In the genomic region with DNA sequence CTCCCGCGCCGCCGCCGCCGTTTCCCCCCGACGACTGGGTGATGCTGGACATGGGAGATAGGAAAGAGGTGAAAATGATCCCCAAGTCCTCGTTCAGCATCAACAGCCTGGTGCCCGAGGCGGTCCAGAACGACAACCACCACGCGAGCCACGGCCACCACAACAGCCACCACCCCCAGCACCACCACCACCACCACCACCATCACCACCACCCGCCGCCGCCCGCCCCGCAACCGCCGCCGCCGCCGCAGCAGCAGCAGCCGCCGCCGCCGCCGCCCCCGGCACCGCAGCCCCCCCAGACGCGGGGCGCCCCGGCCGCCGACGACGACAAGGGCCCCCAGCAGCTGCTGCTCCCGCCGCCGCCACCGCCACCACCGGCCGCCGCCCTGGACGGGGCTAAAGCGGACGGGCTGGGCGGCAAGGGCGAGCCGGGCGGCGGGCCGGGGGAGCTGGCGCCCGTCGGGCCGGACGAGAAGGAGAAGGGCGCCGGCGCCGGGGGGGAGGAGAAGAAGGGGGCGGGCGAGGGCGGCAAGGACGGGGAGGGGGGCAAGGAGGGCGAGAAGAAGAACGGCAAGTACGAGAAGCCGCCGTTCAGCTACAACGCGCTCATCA, we compare ENCODE assay signal across 1 cellular context.
TF ChIP-seq lines count a peak whose summit lies in the region.

No MANE protein-coding gene starts in this region.

TF ChIP-seq in IMR-90, 13 proteins besides CTCF, POLR2A, EP300 and RAD21 (continued from another document):
- TF ChIP-seq, protein P1, sequence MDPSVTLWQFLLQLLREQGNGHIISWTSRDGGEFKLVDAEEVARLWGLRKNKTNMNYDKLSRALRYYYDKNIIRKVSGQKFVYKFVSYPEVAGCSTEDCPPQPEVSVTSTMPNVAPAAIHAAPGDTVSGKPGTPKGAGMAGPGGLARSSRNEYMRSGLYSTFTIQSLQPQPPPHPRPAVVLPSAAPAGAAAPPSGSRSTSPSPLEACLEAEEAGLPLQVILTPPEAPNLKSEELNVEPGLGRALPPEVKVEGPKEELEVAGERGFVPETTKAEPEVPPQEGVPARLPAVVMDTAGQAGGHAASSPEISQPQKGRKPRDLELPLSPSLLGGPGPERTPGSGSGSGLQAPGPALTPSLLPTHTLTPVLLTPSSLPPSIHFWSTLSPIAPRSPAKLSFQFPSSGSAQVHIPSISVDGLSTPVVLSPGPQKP (IDR thresholded peaks at IDR 0.05; ENCODE audit: borderline replicate concordance, low read depth, low read length): no peak
- no peak for TF ChIP-seq RCOR1 (IDR thresholded peaks at IDR 0.05; ENCODE audit: insufficient replicate concordance, low read length)
